Comparison of ENCODE assay signal across 14 cellular contexts in the genomic region with DNA sequence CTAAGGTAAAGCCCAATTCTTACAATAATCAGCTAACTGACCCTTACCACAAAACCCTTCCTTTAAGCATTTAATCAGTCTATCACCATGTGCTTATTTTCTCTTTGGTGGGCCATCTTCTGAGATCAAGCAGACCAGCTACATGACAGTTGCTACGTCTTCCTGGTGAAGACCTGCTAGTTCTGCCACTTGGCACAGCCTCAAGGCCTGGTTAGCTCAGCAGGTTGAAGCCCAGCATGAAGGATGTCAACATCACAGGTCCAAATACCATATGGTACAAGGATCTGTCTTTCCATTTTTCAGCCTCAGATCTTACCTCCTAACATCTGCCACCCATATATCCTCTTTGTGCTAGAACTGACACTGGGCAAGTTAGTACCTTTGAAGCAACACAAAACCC.
DNase-seq lines count a peak whose midpoint lies in the region; ATAC-seq lines count a peak whose summit lies in the region.
"Had no signal": no experiment of that assay in that cellular context is flagged by ENCODE, and none has a peak within 500 bp of the region (broad histone marks: within the 10 kb centered on the region; RNA-seq: fewer than 3 reads in every experiment).

No MANE protein-coding gene starts in this region.

- no peaks in the 10 kb centered on the region for H3K9me3 Mint-ChIP-seq in activated CD4-positive, alpha-beta memory T cell treated with anti-CD3 and anti-CD28 coated beads, Interleukin-2, amount 10 ng/mL, durations not matched to agents 7 days and 5 days
- H3K9me3 Mint-ChIP-seq: CD8-positive, alpha-beta T cell; H9 had no signal

- ATAC-seq in HG02970 (IDR thresholded peaks at IDR 0.05; ENCODE audit: low FRiP score, unreplicated experiment): no peak
- ATAC-seq: CD8-positive, alpha-beta T cell; GM12878; K562 had no signal

- no peaks in the 10 kb centered on the region for H3K4me1 Mint-ChIP-seq in activated CD4-positive, alpha-beta memory T cell treated with anti-CD3 and anti-CD28 coated beads, Interleukin-2, amount 10 ng/mL, durations not matched to agents 7 days and 5 days
- H3K4me1 Mint-ChIP-seq: H9 had no signal

- POLR2A ChIA-PET in activated CD4-positive, alpha-beta memory T cell treated with anti-CD3 and anti-CD28 coated beads, Interleukin-2, amount 10 ng/mL, durations not matched to agents 7 days and 5 days (lab: Charles Lee): no interaction called here

- H3K27me3 Mint-ChIP-seq in activated CD4-positive, alpha-beta memory T cell treated with anti-CD3 and anti-CD28 coated beads, Interleukin-2, amount 10 ng/mL, durations not matched to agents 7 days and 5 days: no peaks in the 10 kb centered on the region
- H3K27me3 Mint-ChIP-seq: B cell had no signal

- no peak overlapping the region for H3K27ac Mint-ChIP-seq in activated CD4-positive, alpha-beta memory T cell treated with anti-CD3 and anti-CD28 coated beads, Interleukin-2, amount 10 ng/mL, durations not matched to agents 7 days and 5 days
- H3K27ac Mint-ChIP-seq: B cell; CD8-positive, alpha-beta T cell had no signal

- no peak overlapping the region for H3K4me3 Mint-ChIP-seq in activated CD4-positive, alpha-beta memory T cell treated with anti-CD3 and anti-CD28 coated beads, Interleukin-2, amount 10 ng/mL, durations not matched to agents 7 days and 5 days
- H3K4me3 Mint-ChIP-seq: B cell; CD8-positive, alpha-beta T cell; H9 had no signal

- peak; percentile 85 for DNase-seq in DMS 273 treated with DMSO at 0.1 percent for 48 hours (lab: John Stamatoyannopoulos, UW)
- DNase-seq in NCI-H1694 (lab: John Stamatoyannopoulos, UW): peak; percentile 44
- peak; percentile 53 to 91 for DNase-seq in NCI-H446 (lab: John Stamatoyannopoulos, UW)
- peak; percentile 50 for DNase-seq in cerebellar cortex (ENCODE audit: low spot score)
- no peak for DNase-seq in activated CD4-positive, alpha-beta memory T cell treated with anti-CD3 and anti-CD28 coated beads, Interleukin-2, amount 10 ng/mL, durations not matched to agents 7 days and 5 days
- DNase-seq in COR-L47 (lab: John Stamatoyannopoulos, UW): no peak
- DNase-seq: CD8-positive, alpha-beta T cell; DMS153; DMS79 treated with DMSO at 0.1 percent for 48 hours; H9 had no signal

- H3K36me3 Mint-ChIP-seq in activated CD4-positive, alpha-beta memory T cell treated with anti-CD3 and anti-CD28 coated beads, Interleukin-2, amount 10 ng/mL, durations not matched to agents 7 days and 5 days (ENCODE audit: low read depth): no peaks in the 10 kb centered on the region
- H3K36me3 Mint-ChIP-seq: CD8-positive, alpha-beta T cell had no signal

- CTCF ChIA-PET in activated CD4-positive, alpha-beta memory T cell treated with anti-CD3 and anti-CD28 coated beads, Interleukin-2, amount 10 ng/mL, durations not matched to agents 7 days and 5 days (lab: Charles Lee): no interaction called here

Comparison
In these comparisons a context has a peak if more than half of its experiments do, and no peak if none do; other contexts are left out.
1. DNase-seq: peak in DMS 273 treated with DMSO at 0.1 percent for 48 hours (single experiment), NCI-H1694 (single experiment), NCI-H446 (2 of 2) and cerebellar cortex (single experiment); none in activated CD4-positive, alpha-beta memory T cell treated with anti-CD3 and anti-CD28 coated beads, Interleukin-2, amount 10 ng/mL, durations not matched to agents 7 days and 5 days (single experiment) and COR-L47 (single experiment).